18 cellular contexts compared by ENCODE assay signal in the genomic region with DNA sequence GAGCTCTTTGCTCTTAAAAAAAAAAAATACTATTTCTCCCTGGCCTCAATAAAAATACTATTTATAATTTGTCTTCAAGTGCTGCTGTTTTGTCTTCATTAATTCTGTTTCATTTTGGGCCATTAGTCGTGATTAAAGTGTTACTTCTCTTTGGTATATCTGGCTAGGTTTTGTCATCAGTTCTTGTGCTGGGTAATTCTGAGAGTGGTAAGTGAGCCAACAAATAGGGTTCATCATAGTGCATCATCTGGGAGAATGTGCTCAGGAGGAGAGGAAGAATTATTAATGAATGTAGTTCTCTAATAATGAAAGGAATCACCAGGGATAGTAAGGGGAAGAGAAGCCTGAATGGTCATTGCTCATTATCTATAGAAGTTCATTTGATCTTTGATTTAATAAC.
"Had no signal": no experiment of that assay in that cellular context is flagged by ENCODE, and none has a peak within 500 bp of the region (broad histone marks: within the 10 kb centered on the region; RNA-seq: fewer than 3 reads in every experiment).

No MANE protein-coding gene starts in this region.

- H3K27ac Mint-ChIP-seq: activated CD4-positive, alpha-beta T cell treated with anti-CD3 and anti-CD28 coated beads, Interleukin-2, amount 10 ng/mL, durations not matched to agents 24 days and 14 days; activated CD8-positive, alpha-beta T cell treated with anti-CD3 and anti-CD28 coated beads, Interleukin-2, amount 10 ng/mL, durations not matched to agents 7 days and 5 days; activated naive CD8-positive, alpha-beta T cell treated with anti-CD3 and anti-CD28 coated beads for 36 hours had no signal

- DNase-seq: activated CD4-positive, alpha-beta T cell treated with anti-CD3 and anti-CD28 coated beads, Interleukin-2, amount 10 ng/mL, durations not matched to agents 24 days and 14 days; activated CD8-positive, alpha-beta T cell treated with anti-CD3 and anti-CD28 coated beads, Interleukin-2, amount 10 ng/mL, durations not matched to agents 7 days and 5 days; activated gamma-delta T cell treated with Interleukin-2 at 50 U/mL for 16 hours; activated naive CD8-positive, alpha-beta T cell treated with anti-CD3 and anti-CD28 coated beads for 36 hours; brain microvascular endothelial cell; cortex of kidney; effector CD4-positive, alpha-beta T cell; foreskin keratinocyte; head of caudate nucleus; midbrain; posterior cingulate gyrus; stimulated activated CD4-positive, alpha-beta T cell treated with anti-CD3 and anti-CD28 coated beads, Interleukin-15, amount 100 ng/mL, for 24 hours; stimulated activated CD4-positive, alpha-beta T cell treated with anti-CD3 and anti-CD28 coated beads, Interleukin-4, amount 100 ng/mL, for 1 hour; stimulated activated naive CD4-positive, alpha-beta T cell treated with Interleukin-2 at 50 U/mL for 16 hours; trophoblast cell had no signal

- H3K4me3 Mint-ChIP-seq: activated CD4-positive, alpha-beta T cell treated with anti-CD3 and anti-CD28 coated beads, Interleukin-2, amount 10 ng/mL, durations not matched to agents 24 days and 14 days; activated CD8-positive, alpha-beta T cell treated with anti-CD3 and anti-CD28 coated beads, Interleukin-2, amount 10 ng/mL, durations not matched to agents 7 days and 5 days; activated naive CD8-positive, alpha-beta T cell treated with anti-CD3 and anti-CD28 coated beads for 36 hours had no signal

- H3K9me3 Mint-ChIP-seq: activated CD4-positive, alpha-beta T cell treated with anti-CD3 and anti-CD28 coated beads, Interleukin-2, amount 10 ng/mL, durations not matched to agents 24 days and 14 days had no signal

- H3K27me3 ChIP-seq: brain microvascular endothelial cell, foreskin keratinocyte, suprapubic skin had no signal

- H3K27ac ChIP-seq: brain microvascular endothelial cell, foreskin keratinocyte, suprapubic skin had no signal

- ATAC-seq: activated CD8-positive, alpha-beta T cell treated with anti-CD3 and anti-CD28 coated beads, Interleukin-2, amount 10 ng/mL, durations not matched to agents 7 days and 5 days; foreskin keratinocyte had no signal

- H3K9me3 ChIP-seq: suprapubic skin had no signal

- H3K4me3 ChIP-seq: lung, suprapubic skin had no signal

- H3K36me3 ChIP-seq: brain microvascular endothelial cell, suprapubic skin had no signal

- H3K27me3 Mint-ChIP-seq: activated CD4-positive, alpha-beta T cell treated with anti-CD3 and anti-CD28 coated beads, Interleukin-2, amount 10 ng/mL, durations not matched to agents 24 days and 14 days; activated naive CD8-positive, alpha-beta T cell treated with anti-CD3 and anti-CD28 coated beads for 36 hours had no signal

- FAIRE-seq: endothelial cell of umbilical vein had no signal

- H3K4me1 ChIP-seq: suprapubic skin had no signal
